11 cellular contexts compared by ENCODE assay signal in genomic region chr3:33089515-33089914, GRCh38. TPM values are rescaled to one million over a fixed set of nuclear protein-coding genes. Genes with fewer than 3 reads are reported as not detected.
DNase-seq lines count a peak whose midpoint lies in the region; ATAC-seq and TF ChIP-seq lines count a peak whose summit lies in the region.
"Had no signal": no experiment of that assay in that cellular context is flagged by ENCODE, and none has a peak within 500 bp of the region (broad histone marks: within the 10 kb centered on the region; RNA-seq: fewer than 3 reads in every experiment).

No MANE protein-coding gene starts in this region.

- no peak for ATAC-seq in stimulated activated naive CD8-positive, alpha-beta T cell treated with anti-CD3 and anti-CD28 coated beads, Interleukin-15, Interleukin-2, amounts not matched to agents 100 U/mL and 50 U/mL, for 24 hours
- ATAC-seq in HG02970 (IDR thresholded peaks at IDR 0.05; ENCODE audit: low FRiP score, unreplicated experiment), result peak; percentile 79
- ATAC-seq: pancreas had no signal

- peak overlapping the region; percentile 24 for H3K4me3 Mint-ChIP-seq in stimulated activated naive CD8-positive, alpha-beta T cell treated with anti-CD3 and anti-CD28 coated beads, Interleukin-15, Interleukin-2, amounts not matched to agents 100 ng/mL and 50 ng/mL, for 24 hours
- H3K4me3 Mint-ChIP-seq in glutamatergic neuron (ENCODE audit: unreplicated experiment), result no peak overlapping the region

- DNase-seq in stimulated activated naive CD8-positive, alpha-beta T cell treated with anti-CD3 and anti-CD28 coated beads, Interleukin-15, Interleukin-2, amounts not matched to agents 100 U/mL and 50 U/mL, for 24 hours, result no peak
- peak; percentile 66 to 89 for DNase-seq in NOMO-1 (lab: John Stamatoyannopoulos, UW; ENCODE audit: unreplicated experiment in 2 of 2)
- DNase-seq in GM19240 (ENCODE audit: insufficient read length, low spot score), result no peak
- DNase-seq in activated gamma-delta T cell (lab: John Stamatoyannopoulos, UW), result no peak
- DNase-seq in glutamatergic neuron, result no peak
- no peak for DNase-seq in D341Med (ENCODE audit: low spot score)
- DNase-seq: BE2C, head of caudate nucleus, pancreas had no signal

- no peaks in the 10 kb centered on the region for H3K27me3 Mint-ChIP-seq in stimulated activated naive CD8-positive, alpha-beta T cell treated with anti-CD3 and anti-CD28 coated beads, Interleukin-15, Interleukin-2, amounts not matched to agents 100 ng/mL and 50 ng/mL, for 24 hours
- no peaks in the 10 kb centered on the region for H3K27me3 Mint-ChIP-seq in glutamatergic neuron (ENCODE audit: unreplicated experiment)

- peaks cover 78% of the 10 kb centered on the region for H3K4me1 Mint-ChIP-seq in stimulated activated naive CD8-positive, alpha-beta T cell treated with anti-CD3 and anti-CD28 coated beads, Interleukin-15, Interleukin-2, amounts not matched to agents 100 ng/mL and 50 ng/mL, for 24 hours (ENCODE audit: low read depth)
- H3K4me1 Mint-ChIP-seq in glutamatergic neuron (ENCODE audit: low read depth, unreplicated experiment), result no peaks in the 10 kb centered on the region

- H3K36me3 Mint-ChIP-seq in stimulated activated naive CD8-positive, alpha-beta T cell treated with anti-CD3 and anti-CD28 coated beads, Interleukin-15, Interleukin-2, amounts not matched to agents 100 ng/mL and 50 ng/mL, for 24 hours (ENCODE audit: low read depth), result peaks cover 76% of the 10 kb centered on the region
- H3K36me3 Mint-ChIP-seq in glutamatergic neuron (ENCODE audit: unreplicated experiment), result no peaks in the 10 kb centered on the region

- no peak for TF ChIP-seq CTCF in glutamatergic neuron (IDR thresholded peaks at IDR 0.05; ENCODE audit: partially characterized antibody, unreplicated experiment)

- H3K27ac Mint-ChIP-seq in stimulated activated naive CD8-positive, alpha-beta T cell treated with anti-CD3 and anti-CD28 coated beads, Interleukin-15, Interleukin-2, amounts not matched to agents 100 ng/mL and 50 ng/mL, for 24 hours, result peak overlapping the region; percentile 52
- H3K27ac Mint-ChIP-seq in glutamatergic neuron (ENCODE audit: unreplicated experiment), result no peak overlapping the region

- no peaks in the 10 kb centered on the region for H3K9me3 Mint-ChIP-seq in stimulated activated naive CD8-positive, alpha-beta T cell treated with anti-CD3 and anti-CD28 coated beads, Interleukin-15, Interleukin-2, amounts not matched to agents 100 ng/mL and 50 ng/mL, for 24 hours
- H3K9me3 Mint-ChIP-seq in glutamatergic neuron (ENCODE audit: unreplicated experiment), result no peaks in the 10 kb centered on the region

RNA-seq across cellular contexts. Expression of gene GLB1, which starts 7.4 kb away (rescaled TPM):
- 33.0 TPM for total RNA-seq in glutamatergic neuron (ENCODE audit: unreplicated experiment)

RNA-seq across cellular contexts. Expression of gene TMPPE, which starts 7.4 kb away (rescaled TPM):
- 7.7 TPM for total RNA-seq in glutamatergic neuron (ENCODE audit: unreplicated experiment)

RNA-seq across cellular contexts. Expression of gene CRTAP, which starts 24.3 kb away (rescaled TPM):
- total RNA-seq in glutamatergic neuron (ENCODE audit: unreplicated experiment), result 43.2 TPM

Comparison
In these comparisons a context has a peak if more than half of its experiments do, and no peak if none do; other contexts are left out.
1. DNase-seq: peak in NOMO-1 (2 of 2); none in stimulated activated naive CD8-positive, alpha-beta T cell treated with anti-CD3 and anti-CD28 coated beads, Interleukin-15, Interleukin-2, amounts not matched to agents 100 U/mL and 50 U/mL, for 24 hours (single experiment), GM19240 (single experiment), activated gamma-delta T cell (single experiment), glutamatergic neuron (single experiment) and D341Med (single experiment).